8 cellular contexts compared by ENCODE assay signal in the genomic region with DNA sequence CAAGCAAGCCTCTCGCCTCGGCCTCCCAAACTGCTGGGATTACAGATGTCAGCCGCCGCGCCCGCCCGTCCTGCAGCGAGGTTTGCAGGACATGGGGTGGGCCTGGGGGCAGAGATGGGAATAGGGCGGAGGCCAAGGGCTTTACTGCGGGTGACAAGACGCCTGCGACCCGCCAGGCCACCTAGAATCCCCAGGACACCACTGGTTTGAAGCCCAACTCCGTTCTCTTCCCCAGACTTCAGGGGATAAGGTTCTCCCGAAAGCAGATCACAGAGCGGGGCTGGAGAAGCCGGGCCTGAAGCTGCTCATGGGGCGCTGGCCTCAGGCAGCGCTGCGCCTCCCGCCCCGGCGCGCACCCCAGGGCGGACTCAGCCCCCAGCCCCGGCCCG. TPM values are rescaled to one million over a fixed set of nuclear protein-coding genes. Genes with fewer than 3 reads are reported as not detected.
DNase-seq lines count a peak whose midpoint lies in the region; ATAC-seq and TF ChIP-seq lines count a peak whose summit lies in the region.

No MANE protein-coding gene starts in this region.

- CTCF ChIA-PET in AG04450 (lab: Charles Lee) = no interaction called here

- no peaks in the 10 kb centered on the region for H3F3A ChIP-seq in neural cell (ENCODE audit: insufficient read depth, low read length, poor library complexity, severe bottlenecking)

- peak; percentile 28 for ATAC-seq in GM21447 (IDR thresholded peaks at IDR 0.05; ENCODE audit: unreplicated experiment)

- no peak for TF ChIP-seq EP300 in neural cell (conservative IDR thresholded peaks at IDR 0.05; ENCODE audit: poor library complexity, severe bottlenecking)

- no peak for DNase-seq in AG04450 (ENCODE audit: low read depth, low spot score)
- DNase-seq in NT2/D1 (ENCODE audit: low read depth, low spot score) = no peak
- no peak for DNase-seq in posterior cingulate gyrus
- DNase-seq in OCI-M2 (lab: John Stamatoyannopoulos, UW; ENCODE audit: unreplicated experiment) = no peak
- DNase-seq in NCI-H524 treated with DMSO at 0.1 percent for 48 hours (lab: John Stamatoyannopoulos, UW) = no peak

- H3K4me1 ChIP-seq in NT2/D1 (ENCODE audit: insufficient read depth, insufficient read length) (peaks cover 53% of the 10 kb centered on the region), endocrine pancreas (ENCODE audit: control insufficient read depth, insufficient read depth, low read length) (no peaks in the 10 kb centered on the region)

- peaks cover 12% of the 10 kb centered on the region for H3K79me2 ChIP-seq in neural cell (replicated peaks; ENCODE audit: insufficient read depth, low read length)

- H3K27me3 ChIP-seq in AG04450 (ENCODE audit: control insufficient read depth, insufficient read depth, low read length) (no peaks in the 10 kb centered on the region), NT2/D1 (ENCODE audit: insufficient read depth, insufficient read length) (no peaks in the 10 kb centered on the region), endocrine pancreas (ENCODE audit: control insufficient read depth, insufficient read depth, low read length) (no peaks in the 10 kb centered on the region), neural cell (ENCODE audit: insufficient read depth, low read depth, low read length) (peaks cover 4% of the 10 kb centered on the region)

- TF ChIP-seq RAD21 in neural cell (conservative IDR thresholded peaks at IDR 0.05) = no peak

- H2AFZ ChIP-seq in neural cell (ENCODE audit: low read depth, low read length) = no peak overlapping the region

- H3K9me2 ChIP-seq in neural cell (ENCODE audit: insufficient read depth, low read length) = no peaks in the 10 kb centered on the region

- H3K4me2 ChIP-seq in neural cell (ENCODE audit: low read length) = no peak overlapping the region

- TF ChIP-seq CTCF in AG04450 (IDR thresholded peaks at IDR 0.05; ENCODE audit: low read depth, low read length) = no peak
- no peak for TF ChIP-seq CTCF in neural cell (IDR thresholded peaks at IDR 0.05; ENCODE audit: poor library complexity, severe bottlenecking)

- H3K36me3 ChIP-seq in NT2/D1 (ENCODE audit: insufficient read depth, insufficient read length, low read length) = peaks cover 45% of the 10 kb centered on the region
- peaks cover 3% of the 10 kb centered on the region for H3K36me3 ChIP-seq in endocrine pancreas (ENCODE audit: control insufficient read depth, insufficient read depth, low read length)
- no peaks in the 10 kb centered on the region for H3K36me3 ChIP-seq in neural cell (ENCODE audit: insufficient read depth, low read length)

- peak overlapping the region; percentile 71 for H3K4me3 ChIP-seq in AG04450 (ENCODE audit: low read depth, low read length)
- peak overlapping the region; percentile 98 for H3K4me3 ChIP-seq in NT2/D1 (ENCODE audit: insufficient read length, low read depth)
- H3K4me3 ChIP-seq in endocrine pancreas (ENCODE audit: control insufficient read depth, insufficient read depth, low read length) = peak overlapping the region; percentile 10
- H3K4me3 ChIP-seq in neural cell (ENCODE audit: low read length) = peak overlapping the region; percentile 88

- no peaks in the 10 kb centered on the region for H4K20me1 ChIP-seq in neural cell (ENCODE audit: insufficient read depth)

- intact Hi-C loops in posterior cingulate gyrus (cut with DNase I) = loop anchor here (10.0 kb wide), 1 partner anchor 133 kb away; no protein-coding TSS in a partner anchor

- POLR2A ChIA-PET in AG04450 (lab: Yijun Ruan, JAX) = interaction anchor here (3.1 kb wide), 1 partner anchor 9 kb away, joined by 66 read pairs; a partner anchor contains a TSS

- peak overlapping the region; percentile 99 for H3K9ac ChIP-seq in NT2/D1 (ENCODE audit: insufficient read length, low read depth)
- peak overlapping the region; percentile 79 for H3K9ac ChIP-seq in endocrine pancreas (ENCODE audit: control insufficient read depth, insufficient read depth, low read length)
- H3K9ac ChIP-seq in neural cell (ENCODE audit: low read length) = peak overlapping the region; percentile 83

- H3K9me3 ChIP-seq in AG04450 (ENCODE audit: control insufficient read depth, insufficient read depth, low read length) (no peaks in the 10 kb centered on the region; the same call in 1 of the 2 replicates), NT2/D1 (ENCODE audit: insufficient read depth, low read length) (no peaks in the 10 kb centered on the region), endocrine pancreas (ENCODE audit: control insufficient read depth, low read length) (no peaks in the 10 kb centered on the region), neural cell (ENCODE audit: low read length) (no peaks in the 10 kb centered on the region)

- H3K27ac ChIP-seq in AG04450 (ENCODE audit: low read depth, low read length) (peak overlapping the region; percentile 3), neural cell (ENCODE audit: low read length) (peak overlapping the region; percentile 59)

TF ChIP-seq in neural cell, 6 proteins besides CTCF, POLR2A, EP300 and RAD21:
- no peak for TF ChIP-seq TAF1 (IDR thresholded peaks at IDR 0.05; ENCODE audit: low read depth)
- TF ChIP-seq MXI1 (conservative IDR thresholded peaks at IDR 0.05; ENCODE audit: poor library complexity, severe bottlenecking) = no peak
- TF ChIP-seq, protein P1, sequence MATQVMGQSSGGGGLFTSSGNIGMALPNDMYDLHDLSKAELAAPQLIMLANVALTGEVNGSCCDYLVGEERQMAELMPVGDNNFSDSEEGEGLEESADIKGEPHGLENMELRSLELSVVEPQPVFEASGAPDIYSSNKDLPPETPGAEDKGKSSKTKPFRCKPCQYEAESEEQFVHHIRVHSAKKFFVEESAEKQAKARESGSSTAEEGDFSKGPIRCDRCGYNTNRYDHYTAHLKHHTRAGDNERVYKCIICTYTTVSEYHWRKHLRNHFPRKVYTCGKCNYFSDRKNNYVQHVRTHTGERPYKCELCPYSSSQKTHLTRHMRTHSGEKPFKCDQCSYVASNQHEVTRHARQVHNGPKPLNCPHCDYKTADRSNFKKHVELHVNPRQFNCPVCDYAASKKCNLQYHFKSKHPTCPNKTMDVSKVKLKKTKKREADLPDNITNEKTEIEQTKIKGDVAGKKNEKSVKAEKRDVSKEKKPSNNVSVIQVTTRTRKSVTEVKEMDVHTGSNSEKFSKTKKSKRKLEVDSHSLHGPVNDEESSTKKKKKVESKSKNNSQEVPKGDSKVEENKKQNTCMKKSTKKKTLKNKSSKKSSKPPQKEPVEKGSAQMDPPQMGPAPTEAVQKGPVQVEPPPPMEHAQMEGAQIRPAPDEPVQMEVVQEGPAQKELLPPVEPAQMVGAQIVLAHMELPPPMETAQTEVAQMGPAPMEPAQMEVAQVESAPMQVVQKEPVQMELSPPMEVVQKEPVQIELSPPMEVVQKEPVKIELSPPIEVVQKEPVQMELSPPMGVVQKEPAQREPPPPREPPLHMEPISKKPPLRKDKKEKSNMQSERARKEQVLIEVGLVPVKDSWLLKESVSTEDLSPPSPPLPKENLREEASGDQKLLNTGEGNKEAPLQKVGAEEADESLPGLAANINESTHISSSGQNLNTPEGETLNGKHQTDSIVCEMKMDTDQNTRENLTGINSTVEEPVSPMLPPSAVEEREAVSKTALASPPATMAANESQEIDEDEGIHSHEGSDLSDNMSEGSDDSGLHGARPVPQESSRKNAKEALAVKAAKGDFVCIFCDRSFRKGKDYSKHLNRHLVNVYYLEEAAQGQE (IDR thresholded peaks at IDR 0.05; ENCODE audit: borderline replicate concordance) = no peak
- TF ChIP-seq POLR2AphosphoS5 (IDR thresholded peaks at IDR 0.05) = no peak
- TF ChIP-seq EZH2 (IDR thresholded peaks at IDR 0.05; ENCODE audit: borderline replicate concordance, insufficient read depth, low read length, poor library complexity, severe bottlenecking) = no peak
- TF ChIP-seq SMC3 (conservative IDR thresholded peaks at IDR 0.05; ENCODE audit: poor library complexity) = no peak

RNA-seq across cellular contexts. Expression of a gene that starts 0.4 kb away (rescaled TPM):
- polyA plus RNA-seq in AG04450 (2011; rRNA removed) (211 and 431 TPM in 2 replicates), neural cell (50.6 and 62.3 TPM in 2 replicates)
- 61.0 and 70.5 TPM in 2 replicates for polyA minus RNA-seq in AG04450 (2011; rRNA and poly(A)+ RNA removed)
- 7.8 and 9.4 TPM in 2 replicates for polyA minus RNA-seq in neural cell

RNA-seq across cellular contexts. Expression of a gene that starts 0.7 kb away (rescaled TPM):
- polyA plus RNA-seq in AG04450 (2011; rRNA removed) = 92.6 and 134 TPM in 2 replicates
- 42.0 and 58.6 TPM in 2 replicates for polyA minus RNA-seq in AG04450 (2011; rRNA and poly(A)+ RNA removed)
- polyA plus RNA-seq in neural cell = 68.1 and 68.3 TPM in 2 replicates
- 22.8 and 28.7 TPM in 2 replicates for polyA minus RNA-seq in neural cell

RNA-seq across cellular contexts. Expression of a gene that starts 9.2 kb away (rescaled TPM):
- polyA plus RNA-seq in AG04450 (2011; rRNA removed) = 559 and 909 TPM in 2 replicates
- 366 and 557 TPM in 2 replicates for polyA minus RNA-seq in AG04450 (2011; rRNA and poly(A)+ RNA removed)
- 70.8 and 80.1 TPM in 2 replicates for polyA plus RNA-seq in neural cell
- 39.7 and 39.8 TPM in 2 replicates for polyA minus RNA-seq in neural cell

RNA-seq across cellular contexts. Expression of a gene that starts 14.3 kb away (rescaled TPM):
- polyA plus RNA-seq in AG04450 (2011; rRNA removed) = 0.26 and 0.36 TPM in 2 replicates
- polyA minus RNA-seq in AG04450 (2011; rRNA and poly(A)+ RNA removed) = 0.18 TPM in 1 of 2 replicates, not detected in the other
- polyA plus RNA-seq in neural cell = 1.2 and 6.5 TPM in 2 replicates
- 0.49 and 1.5 TPM in 2 replicates for polyA minus RNA-seq in neural cell

RNA-seq across cellular contexts. Expression of a gene that starts 23.3 kb away (rescaled TPM):
- polyA plus RNA-seq in AG04450 (2011; rRNA removed) = 17.3 and 29.3 TPM in 2 replicates
- 31.5 and 47.7 TPM in 2 replicates for polyA minus RNA-seq in AG04450 (2011; rRNA and poly(A)+ RNA removed)
- 7.3 and 7.8 TPM in 2 replicates for polyA plus RNA-seq in neural cell
- polyA minus RNA-seq in neural cell = 6.5 and 8.8 TPM in 2 replicates

Comparison
In these comparisons a context has a peak if more than half of its experiments do, and no peak if none do; other contexts are left out.
1. H3K4me3 ChIP-seq: peak in every context shown above with its lines; median percentile 98 in NT2/D1; 88 in neural cell; 71 in AG04450; 10 in endocrine pancreas.